ENCODE assay signal across 8 cellular contexts in genomic region chr16:67341250-67341649, GRCh38. TPM values are rescaled to one million over a fixed set of nuclear protein-coding genes. Genes with fewer than 3 reads are reported as not detected.
"Had no signal": no experiment of that assay in that cellular context is flagged by ENCODE, and none has a peak within 500 bp of the region (broad histone marks: within the 10 kb centered on the region; RNA-seq: fewer than 3 reads in every experiment).

No MANE protein-coding gene starts in this region.

- ATAC-seq: GM12878 had no signal

- DNase-seq: GDM1, GF-D8 had no signal

- H3K4me3 ChIP-seq: GM12878 had no signal

- FAIRE-seq: GM12878, GM12891, GM12892, GM18507, GM19239 had no signal

RNA-seq across cellular contexts. Expression of gene LRRC36, which starts 14.6 kb away (rescaled TPM):
- total RNA-seq: G401 had no signal

RNA-seq across cellular contexts. Expression of gene TPPP3, which starts 52.0 kb away (rescaled TPM):
- total RNA-seq: GM12878 had no signal
